2 cellular contexts compared by ENCODE assay signal in genomic region chr20:52824494-52825216, GRCh38.
TF ChIP-seq lines count a peak whose summit lies in the region.

No MANE protein-coding gene starts in this region.

TF ChIP-seq in liver, 16 proteins besides CTCF, POLR2A, EP300 and RAD21 (continued from another document):
- TF ChIP-seq, protein P1, sequence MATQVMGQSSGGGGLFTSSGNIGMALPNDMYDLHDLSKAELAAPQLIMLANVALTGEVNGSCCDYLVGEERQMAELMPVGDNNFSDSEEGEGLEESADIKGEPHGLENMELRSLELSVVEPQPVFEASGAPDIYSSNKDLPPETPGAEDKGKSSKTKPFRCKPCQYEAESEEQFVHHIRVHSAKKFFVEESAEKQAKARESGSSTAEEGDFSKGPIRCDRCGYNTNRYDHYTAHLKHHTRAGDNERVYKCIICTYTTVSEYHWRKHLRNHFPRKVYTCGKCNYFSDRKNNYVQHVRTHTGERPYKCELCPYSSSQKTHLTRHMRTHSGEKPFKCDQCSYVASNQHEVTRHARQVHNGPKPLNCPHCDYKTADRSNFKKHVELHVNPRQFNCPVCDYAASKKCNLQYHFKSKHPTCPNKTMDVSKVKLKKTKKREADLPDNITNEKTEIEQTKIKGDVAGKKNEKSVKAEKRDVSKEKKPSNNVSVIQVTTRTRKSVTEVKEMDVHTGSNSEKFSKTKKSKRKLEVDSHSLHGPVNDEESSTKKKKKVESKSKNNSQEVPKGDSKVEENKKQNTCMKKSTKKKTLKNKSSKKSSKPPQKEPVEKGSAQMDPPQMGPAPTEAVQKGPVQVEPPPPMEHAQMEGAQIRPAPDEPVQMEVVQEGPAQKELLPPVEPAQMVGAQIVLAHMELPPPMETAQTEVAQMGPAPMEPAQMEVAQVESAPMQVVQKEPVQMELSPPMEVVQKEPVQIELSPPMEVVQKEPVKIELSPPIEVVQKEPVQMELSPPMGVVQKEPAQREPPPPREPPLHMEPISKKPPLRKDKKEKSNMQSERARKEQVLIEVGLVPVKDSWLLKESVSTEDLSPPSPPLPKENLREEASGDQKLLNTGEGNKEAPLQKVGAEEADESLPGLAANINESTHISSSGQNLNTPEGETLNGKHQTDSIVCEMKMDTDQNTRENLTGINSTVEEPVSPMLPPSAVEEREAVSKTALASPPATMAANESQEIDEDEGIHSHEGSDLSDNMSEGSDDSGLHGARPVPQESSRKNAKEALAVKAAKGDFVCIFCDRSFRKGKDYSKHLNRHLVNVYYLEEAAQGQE (IDR thresholded peaks at IDR 0.05) = no peak
- TF ChIP-seq TAF1 (conservative IDR thresholded peaks at IDR 0.05) (no peak), HNF4A (conservative IDR thresholded peaks at IDR 0.05) (peak; percentile 70 to 80), ATF3 (IDR thresholded peaks at IDR 0.05) (no peak), RXRA (IDR thresholded peaks at IDR 0.05) (peak in 1 of 2 donors; percentile 29), ZBTB33 (IDR thresholded peaks at IDR 0.05) (peak; percentile 24), EGR1 (IDR thresholded peaks at IDR 0.05; ENCODE audit: low read depth in 2 of 2) (no peak), SP1 (IDR thresholded peaks at IDR 0.05) (no peak), YY1 (IDR thresholded peaks at IDR 0.05) (peak; percentile 48), GABPA (IDR thresholded peaks at IDR 0.05 in 1 of 2, conservative IDR thresholded peaks at IDR 0.05 in 1 of 2) (no peak)

TF ChIP-seq in HepG2, 621 proteins besides CTCF, POLR2A, EP300 and RAD21:
- TF ChIP-seq, protein P2, sequence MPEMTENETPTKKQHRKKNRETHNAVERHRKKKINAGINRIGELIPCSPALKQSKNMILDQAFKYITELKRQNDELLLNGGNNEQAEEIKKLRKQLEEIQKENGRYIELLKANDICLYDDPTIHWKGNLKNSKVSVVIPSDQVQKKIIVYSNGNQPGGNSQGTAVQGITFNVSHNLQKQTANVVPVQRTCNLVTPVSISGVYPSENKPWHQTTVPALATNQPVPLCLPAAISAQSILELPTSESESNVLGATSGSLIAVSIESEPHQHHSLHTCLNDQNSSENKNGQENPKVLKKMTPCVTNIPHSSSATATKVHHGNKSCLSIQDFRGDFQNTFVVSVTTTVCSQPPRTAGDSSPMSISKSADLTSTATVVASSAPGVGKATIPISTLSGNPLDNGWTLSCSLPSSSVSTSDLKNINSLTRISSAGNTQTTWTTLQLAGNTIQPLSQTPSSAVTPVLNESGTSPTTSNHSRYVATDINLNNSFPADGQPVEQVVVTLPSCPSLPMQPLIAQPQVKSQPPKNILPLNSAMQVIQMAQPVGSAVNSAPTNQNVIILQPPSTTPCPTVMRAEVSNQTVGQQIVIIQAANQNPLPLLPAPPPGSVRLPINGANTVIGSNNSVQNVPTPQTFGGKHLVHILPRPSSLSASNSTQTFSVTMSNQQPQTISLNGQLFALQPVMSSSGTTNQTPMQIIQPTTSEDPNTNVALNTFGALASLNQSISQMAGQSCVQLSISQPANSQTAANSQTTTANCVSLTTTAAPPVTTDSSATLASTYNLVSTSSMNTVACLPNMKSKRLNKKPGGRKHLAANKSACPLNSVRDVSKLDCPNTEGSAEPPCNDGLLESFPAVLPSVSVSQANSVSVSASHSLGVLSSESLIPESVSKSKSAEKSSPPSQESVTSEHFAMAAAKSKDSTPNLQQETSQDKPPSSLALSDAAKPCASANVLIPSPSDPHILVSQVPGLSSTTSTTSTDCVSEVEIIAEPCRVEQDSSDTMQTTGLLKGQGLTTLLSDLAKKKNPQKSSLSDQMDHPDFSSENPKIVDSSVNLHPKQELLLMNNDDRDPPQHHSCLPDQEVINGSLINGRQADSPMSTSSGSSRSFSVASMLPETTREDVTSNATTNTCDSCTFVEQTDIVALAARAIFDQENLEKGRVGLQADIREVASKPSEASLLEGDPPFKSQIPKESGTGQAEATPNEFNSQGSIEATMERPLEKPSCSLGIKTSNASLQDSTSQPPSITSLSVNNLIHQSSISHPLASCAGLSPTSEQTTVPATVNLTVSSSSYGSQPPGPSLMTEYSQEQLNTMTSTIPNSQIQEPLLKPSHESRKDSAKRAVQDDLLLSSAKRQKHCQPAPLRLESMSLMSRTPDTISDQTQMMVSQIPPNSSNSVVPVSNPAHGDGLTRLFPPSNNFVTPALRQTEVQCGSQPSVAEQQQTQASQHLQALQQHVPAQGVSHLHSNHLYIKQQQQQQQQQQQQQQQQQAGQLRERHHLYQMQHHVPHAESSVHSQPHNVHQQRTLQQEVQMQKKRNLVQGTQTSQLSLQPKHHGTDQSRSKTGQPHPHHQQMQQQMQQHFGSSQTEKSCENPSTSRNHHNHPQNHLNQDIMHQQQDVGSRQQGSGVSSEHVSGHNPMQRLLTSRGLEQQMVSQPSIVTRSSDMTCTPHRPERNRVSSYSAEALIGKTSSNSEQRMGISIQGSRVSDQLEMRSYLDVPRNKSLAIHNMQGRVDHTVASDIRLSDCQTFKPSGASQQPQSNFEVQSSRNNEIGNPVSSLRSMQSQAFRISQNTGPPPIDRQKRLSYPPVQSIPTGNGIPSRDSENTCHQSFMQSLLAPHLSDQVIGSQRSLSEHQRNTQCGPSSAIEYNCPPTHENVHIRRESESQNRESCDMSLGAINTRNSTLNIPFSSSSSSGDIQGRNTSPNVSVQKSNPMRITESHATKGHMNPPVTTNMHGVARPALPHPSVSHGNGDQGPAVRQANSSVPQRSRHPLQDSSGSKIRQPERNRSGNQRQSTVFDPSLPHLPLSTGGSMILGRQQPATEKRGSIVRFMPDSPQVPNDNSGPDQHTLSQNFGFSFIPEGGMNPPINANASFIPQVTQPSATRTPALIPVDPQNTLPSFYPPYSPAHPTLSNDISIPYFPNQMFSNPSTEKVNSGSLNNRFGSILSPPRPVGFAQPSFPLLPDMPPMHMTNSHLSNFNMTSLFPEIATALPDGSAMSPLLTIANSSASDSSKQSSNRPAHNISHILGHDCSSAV (CRISPR knock-in tag; IDR thresholded peaks at IDR 0.05; ENCODE audit: borderline replicate concordance) = no peak
- TF ChIP-seq CENPT (CRISPR knock-in tag; IDR thresholded peaks at IDR 0.05; ENCODE audit: low read depth) = no peak
- TF ChIP-seq ZBTB40 (IDR thresholded peaks at IDR 0.05) = no peak
- no peak for TF ChIP-seq ZBTB40 (CRISPR knock-in tag; IDR thresholded peaks at IDR 0.05)
- TF ChIP-seq MAF1 (CRISPR knock-in tag; IDR thresholded peaks at IDR 0.05; ENCODE audit: borderline replicate concordance) = no peak
- no peak for TF ChIP-seq ZBTB7B (CRISPR knock-in tag; IDR thresholded peaks at IDR 0.05)
- no peak for TF ChIP-seq KDM2A (CRISPR knock-in tag; IDR thresholded peaks at IDR 0.05; ENCODE audit: borderline replicate concordance, low read depth)
- TF ChIP-seq TAF1 (CRISPR knock-in tag; IDR thresholded peaks at IDR 0.05) = no peak
- TF ChIP-seq ZNF780A (CRISPR knock-in tag; IDR thresholded peaks at IDR 0.05) = no peak
- no peak for TF ChIP-seq MBD4 (IDR thresholded peaks at IDR 0.05; ENCODE audit: borderline replicate concordance, low read length)
- no peak for TF ChIP-seq ZKSCAN1 (IDR thresholded peaks at IDR 0.05; ENCODE audit: low read length)
- no peak for TF ChIP-seq HMG20A (CRISPR knock-in tag; IDR thresholded peaks at IDR 0.05; ENCODE audit: borderline replicate concordance)
- no peak for TF ChIP-seq ZNF362 (CRISPR knock-in tag; IDR thresholded peaks at IDR 0.05; ENCODE audit: borderline replicate concordance)
- TF ChIP-seq YEATS4 (CRISPR knock-in tag; IDR thresholded peaks at IDR 0.05; ENCODE audit: borderline replicate concordance) = no peak
- no peak for TF ChIP-seq HDAC1 (CRISPR knock-in tag; IDR thresholded peaks at IDR 0.05)
- no peak for TF ChIP-seq CENPBD1 (CRISPR knock-in tag; IDR thresholded peaks at IDR 0.05; ENCODE audit: borderline replicate concordance, low read depth)
- no peak for TF ChIP-seq ZNF30 (CRISPR knock-in tag; IDR thresholded peaks at IDR 0.05)
- TF ChIP-seq ZBTB33 (CRISPR knock-in tag; IDR thresholded peaks at IDR 0.05) = no peak
